Comparison of ENCODE assay signal across 7 cellular contexts in the genomic region with DNA sequence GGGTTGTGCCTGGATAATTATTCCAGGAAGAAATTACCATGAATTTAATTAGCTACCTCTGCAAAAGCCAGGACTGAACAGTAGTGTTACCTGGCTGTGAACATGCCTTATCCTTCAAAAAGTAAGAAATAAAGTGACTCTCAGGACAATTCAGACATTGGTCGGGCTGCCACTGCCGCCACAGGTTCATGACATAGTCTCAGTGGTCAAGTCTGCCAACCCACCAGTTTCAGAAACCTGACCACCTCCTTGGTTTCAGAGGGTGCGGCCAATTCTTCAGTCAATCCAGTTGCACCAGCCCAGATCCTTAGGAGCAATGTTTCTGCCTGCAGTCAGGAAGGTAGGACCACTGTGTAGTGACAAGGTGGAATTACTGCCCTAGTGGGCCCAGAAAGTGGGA.
"Had no signal": no experiment of that assay in that cellular context is flagged by ENCODE, and none has a peak within 500 bp of the region (broad histone marks: within the 10 kb centered on the region; RNA-seq: fewer than 3 reads in every experiment).

No MANE protein-coding gene starts in this region.

- DNase-seq: IMR-90, KBM-7, KG1 had no signal

- H3K36me3 Mint-ChIP-seq: IgD-negative memory B cell had no signal

- H3K9ac ChIP-seq: KMS-11 had no signal

- H3K4me2 ChIP-seq: KMS-11 had no signal

- H3K27ac Mint-ChIP-seq: IgD-negative memory B cell had no signal

- H3K4me3 Mint-ChIP-seq: IgD-negative memory B cell had no signal

- H3K4me3 ChIP-seq: K562 had no signal

- H3K27ac ChIP-seq: KMS-11 had no signal

- ATAC-seq: HepG2, K562 had no signal

- H3K27me3 Mint-ChIP-seq: IgD-negative memory B cell had no signal
